ENCODE assay signal across 11 cellular contexts in genomic region chr3:48247401-48247807, GRCh38. TPM values are rescaled to one million over a fixed set of nuclear protein-coding genes. Genes with fewer than 3 reads are reported as not detected.
DNase-seq lines count a peak whose midpoint lies in the region; ATAC-seq and TF ChIP-seq lines count a peak whose summit lies in the region.
"Had no signal": no experiment of that assay in that cellular context is flagged by ENCODE, and none has a peak within 500 bp of the region (broad histone marks: within the 10 kb centered on the region; RNA-seq: fewer than 3 reads in every experiment).

No MANE protein-coding gene starts in this region.

- no peaks in the 10 kb centered on the region for H3K4me1 ChIP-seq in Caco-2
- H3K4me1 ChIP-seq: Peyer's patch had no signal

- H3K4me1 Mint-ChIP-seq in activated CD8-positive, alpha-beta T cell treated with anti-CD3 and anti-CD28 coated beads for 36 hours (ENCODE audit: low read depth) = peaks cover 34% of the 10 kb centered on the region
- H3K4me1 Mint-ChIP-seq in Caco-2 (ENCODE audit: low read depth, unreplicated experiment) = no peaks in the 10 kb centered on the region

- no peak overlapping the region for H3K4me3 ChIP-seq in HL-60 (replicated peaks; ENCODE audit: insufficient read depth, low read length)
- H3K4me3 ChIP-seq in Caco-2 (ENCODE audit: low read depth, low read length) = no peak overlapping the region
- H3K4me3 ChIP-seq: Peyer's patch had no signal

- peak overlapping the region; percentile 93 for H3K27ac Mint-ChIP-seq in activated CD8-positive, alpha-beta T cell treated with anti-CD3 and anti-CD28 coated beads for 36 hours
- H3K27ac Mint-ChIP-seq in Caco-2 (ENCODE audit: unreplicated experiment) = no peak overlapping the region

- 0 out of 2 replicates have a peak overlapping the region, but pooled peaks have one; percentile 4 for H3K27ac ChIP-seq in HL-60 (replicated peaks)
- H3K27ac ChIP-seq: Peyer's patch had no signal

- TF ChIP-seq CTCF in HL-60 (IDR thresholded peaks at IDR 0.05; ENCODE audit: insufficient read depth, low read length) (no peak), Caco-2 (IDR thresholded peaks at IDR 0.05; ENCODE audit: insufficient read depth in 1 of 2, low read depth in 1 of 2, low read length in 1 of 2, severe bottlenecking in 1 of 2, unreplicated experiment in 1 of 2) (no peak)
- no peak for TF ChIP-seq CTCF in activated CD8-positive, alpha-beta T cell treated with anti-CD3 and anti-CD28 coated beads for 36 hours (IDR thresholded peaks at IDR 0.05)

- no peaks in the 10 kb centered on the region for H3K9me3 Mint-ChIP-seq in activated CD8-positive, alpha-beta T cell treated with anti-CD3 and anti-CD28 coated beads for 36 hours
- H3K9me3 Mint-ChIP-seq in Caco-2 (ENCODE audit: unreplicated experiment) = no peaks in the 10 kb centered on the region

- H3K27me3 ChIP-seq in HL-60 (ENCODE audit: insufficient read depth, poor library complexity, severe bottlenecking) (no peaks in the 10 kb centered on the region), Caco-2 (replicated peaks; ENCODE audit: control insufficient read depth, insufficient read depth, low read length) (no peaks in the 10 kb centered on the region)
- H3K27me3 ChIP-seq: Peyer's patch had no signal

- peaks cover 32% of the 10 kb centered on the region for H3K36me3 Mint-ChIP-seq in activated CD8-positive, alpha-beta T cell treated with anti-CD3 and anti-CD28 coated beads for 36 hours (ENCODE audit: low read depth)
- H3K36me3 Mint-ChIP-seq in Caco-2 (ENCODE audit: insufficient read depth, unreplicated experiment) = peaks cover 23% of the 10 kb centered on the region

- ATAC-seq in activated CD8-positive, alpha-beta T cell treated with anti-CD3 and anti-CD28 coated beads for 36 hours = peak; percentile 78
- ATAC-seq in GM18907 (IDR thresholded peaks at IDR 0.05; ENCODE audit: unreplicated experiment) (no peak), HG03520 (IDR thresholded peaks at IDR 0.05; ENCODE audit: unreplicated experiment) (no peak)

- H3K9me3 ChIP-seq in Caco-2 = no peaks in the 10 kb centered on the region
- H3K9me3 ChIP-seq: Peyer's patch had no signal

- peak; percentile 73 for DNase-seq in AG08395 (ENCODE audit: low spot score)
- peak in 1 of 2 experiments; percentile 32 for DNase-seq in HL-60 (ENCODE audit: low read depth in 1 of 2, low spot score in 1 of 2)
- peak; percentile 31 for DNase-seq in activated CD8-positive, alpha-beta T cell treated with anti-CD3 and anti-CD28 coated beads for 36 hours
- peak; percentile 13 for DNase-seq in kidney tubule cell (ENCODE audit: low spot score)
- DNase-seq in NCI-H2227 (lab: John Stamatoyannopoulos, UW; ENCODE audit: unreplicated experiment) = no peak
- no peak for DNase-seq in Caco-2
- DNase-seq: head of caudate nucleus, retina had no signal

- intact Hi-C loops in activated CD8-positive, alpha-beta T cell treated with anti-CD3 and anti-CD28 coated beads for 36 hours (cut with micrococcal nuclease) = no loop called here
- intact Hi-C loops in Caco-2 (cut with micrococcal nuclease; ENCODE audit: unreplicated experiment) = no loop called here

- peak overlapping the region; percentile 10 for H3K4me3 Mint-ChIP-seq in activated CD8-positive, alpha-beta T cell treated with anti-CD3 and anti-CD28 coated beads for 36 hours
- H3K4me3 Mint-ChIP-seq in Caco-2 (ENCODE audit: unreplicated experiment) = no peak overlapping the region

- no TSS peak for BruUV-seq in Caco-2 (replicated peaks; lab: Mats Ljungman, UMichigan)

- CTCF ChIA-PET in activated CD8-positive, alpha-beta T cell treated with anti-CD3 and anti-CD28 coated beads for 36 hours (lab: Charles Lee) = interaction anchor here (1.0 to 2.1 kb wide), 3 partner anchors 40 to 189 kb away, joined by 3 to 15 read pairs (median 3); no protein-coding TSS in a partner anchor
- CTCF ChIA-PET in Caco-2 (lab: Charles Lee) = interaction anchor here (0.9 kb wide), 1 partner anchor 189 kb away, joined by 3 read pairs; no protein-coding TSS in a partner anchor

- POLR2A ChIA-PET in activated CD8-positive, alpha-beta T cell treated with anti-CD3 and anti-CD28 coated beads for 36 hours (lab: Charles Lee) = no interaction called here
- POLR2A ChIA-PET in Caco-2 (lab: Charles Lee) = no interaction called here

- H3K36me3 ChIP-seq in Caco-2 (ENCODE audit: control insufficient read depth, insufficient read depth, low read length) = no peaks in the 10 kb centered on the region; the same call in 1 of the 2 replicates

- no peaks in the 10 kb centered on the region for H3K27me3 Mint-ChIP-seq in activated CD8-positive, alpha-beta T cell treated with anti-CD3 and anti-CD28 coated beads for 36 hours
- H3K27me3 Mint-ChIP-seq in Caco-2 (ENCODE audit: insufficient read depth, unreplicated experiment) = no peaks in the 10 kb centered on the region

RNA-seq across cellular contexts. Expression of gene ZNF589, which starts 6.5 kb away (rescaled TPM):
- 10 to 100 TPM; 30.4 to 32.8 TPM for total RNA-seq in activated CD8-positive, alpha-beta T cell treated with anti-CD3 and anti-CD28 coated beads for 36 hours
- 9.7 and 10.9 TPM in 2 replicates for total RNA-seq in Caco-2 (2022)

RNA-seq across cellular contexts. Expression of gene CAMP, which starts 24.1 kb away (rescaled TPM):
- not detected for total RNA-seq in activated CD8-positive, alpha-beta T cell treated with anti-CD3 and anti-CD28 coated beads for 36 hours
- not detected in 2 replicates for total RNA-seq in Caco-2 (2022)
- total RNA-seq: Peyer's patch had no signal

RNA-seq across cellular contexts. Expression of gene NME6, which starts 53.8 kb away (rescaled TPM):
- total RNA-seq in activated CD8-positive, alpha-beta T cell treated with anti-CD3 and anti-CD28 coated beads for 36 hours = 10 to 100 TPM; 23.2 to 31.0 TPM
- total RNA-seq in Caco-2 (2022) = 42.3 and 49.2 TPM in 2 replicates

RNA-seq across cellular contexts. Expression of gene CDC25A, which starts 59.2 kb away (rescaled TPM):
- total RNA-seq in activated CD8-positive, alpha-beta T cell treated with anti-CD3 and anti-CD28 coated beads for 36 hours = 10 to 100 TPM; 34.1 to 38.4 TPM
- 32.1 and 35.5 TPM in 2 replicates for total RNA-seq in Caco-2 (2022)

Comparison
In these comparisons a context has a peak if more than half of its experiments do, and no peak if none do; other contexts are left out.
1. DNase-seq: peak in AG08395 (single experiment), activated CD8-positive, alpha-beta T cell treated with anti-CD3 and anti-CD28 coated beads for 36 hours (single experiment) and kidney tubule cell (single experiment); none in NCI-H2227 (single experiment) and Caco-2 (0 of 2).